Comparison of ENCODE assay signal across 2 cellular contexts in genomic region chr11:2144549-2145220, GRCh38.
TF ChIP-seq lines count a peak whose summit lies in the region.

No MANE protein-coding gene starts in this region.

TF ChIP-seq in H1, 55 proteins besides CTCF, POLR2A, EP300 and RAD21:
- TF ChIP-seq SP1 (IDR thresholded peaks at IDR 0.05; ENCODE audit: low read depth, low read length) (no peak), CBX8 (IDR thresholded peaks at IDR 0.05; ENCODE audit: borderline replicate concordance, low read depth, low read length) (peak; percentile 48; the same call in 1 of the 2 replicates)

TF ChIP-seq in neural cell, 6 proteins besides CTCF, POLR2A, EP300 and RAD21:
- no peak for TF ChIP-seq SMC3 (conservative IDR thresholded peaks at IDR 0.05; ENCODE audit: poor library complexity)
- peak; percentile 29 for TF ChIP-seq POLR2AphosphoS5 (IDR thresholded peaks at IDR 0.05)
